8 cellular contexts compared by ENCODE assay signal in genomic region chr3:36380171-36381031, GRCh38. TPM values are rescaled to one million over a fixed set of nuclear protein-coding genes. Genes with fewer than 3 reads are reported as not detected.
DNase-seq lines count a peak whose midpoint lies in the region; ATAC-seq and TF ChIP-seq lines count a peak whose summit lies in the region.

Gene STAC (plus strand): TSS chr3:36380504. CDS start chr3:36380644, 140 bp downstream.

- intact Hi-C loops in dendritic cell treated with granulocyte-macrophage colony-stimulating factor and Interleukin-4, amounts not matched to agents 40 ng/mL and 50 ng/mL, for 4 days (cut with micrococcal nuclease): loop anchor here (10.0 kb wide), 1 partner anchor 124 kb away; no protein-coding TSS in a partner anchor
- intact Hi-C loops in upper lobe of right lung (cut with DNase I): no loop called here

- ATAC-seq in upper lobe of right lung (peak; percentile 96), GM18873 (IDR thresholded peaks at IDR 0.05; ENCODE audit: low FRiP score, unreplicated experiment) (no peak), HG03457 (IDR thresholded peaks at IDR 0.05; ENCODE audit: unreplicated experiment) (no peak)

- H3K36me3 Mint-ChIP-seq in dendritic cell treated with granulocyte-macrophage colony-stimulating factor and Interleukin-4, amounts not matched to agents 40 ng/mL and 50 ng/mL, for 4 days (ENCODE audit: low read depth): peaks cover 43% of the 10 kb centered on the region

- H3K4me1 ChIP-seq in mesodermal cell (ENCODE audit: control insufficient read depth, insufficient read depth, low read length, poor library complexity, severe bottlenecking) (no peaks in the 10 kb centered on the region), upper lobe of right lung (no peaks in the 10 kb centered on the region)

- H3K27me3 ChIP-seq in upper lobe of right lung: peaks cover 16% of the 10 kb centered on the region

- H3K27me3 Mint-ChIP-seq in dendritic cell treated with granulocyte-macrophage colony-stimulating factor and Interleukin-4, amounts not matched to agents 40 ng/mL and 50 ng/mL, for 4 days: peaks cover 2% of the 10 kb centered on the region

- H3K9me3 Mint-ChIP-seq in dendritic cell treated with granulocyte-macrophage colony-stimulating factor and Interleukin-4, amounts not matched to agents 40 ng/mL and 50 ng/mL, for 4 days: no peaks in the 10 kb centered on the region

- no peak within 1 kb of the TSS for H3K27ac ChIP-seq in mesodermal cell (ENCODE audit: low read depth, low read length, severe bottlenecking)
- H3K27ac ChIP-seq in upper lobe of right lung: no peak within 1 kb of the TSS

- peak within 1 kb of the TSS; percentile 61 for H3K4me3 ChIP-seq in mesodermal cell (ENCODE audit: extremely low read depth, insufficient read depth, low read length, poor library complexity, severe bottlenecking)
- peak within 1 kb of the TSS; percentile 51 for H3K4me3 ChIP-seq in upper lobe of right lung

- peaks cover 3% of the 10 kb centered on the region for H3K36me3 ChIP-seq in mesodermal cell (ENCODE audit: control insufficient read depth, insufficient read depth, low read length)
- H3K36me3 ChIP-seq in upper lobe of right lung: no peaks in the 10 kb centered on the region

- 1 to 2% methylated on average over 28 to 41 of the region's 76 CpGs for WGBS in mesodermal cell (ENCODE audit: insufficient coverage in 2 of 2), 2 experiments

- DNase-seq in stimulated activated CD4-positive, alpha-beta T cell treated with anti-CD3 and anti-CD28 coated beads, Interleukin-15, amount 100 ng/mL, for 24 hours: peak; percentile 21
- DNase-seq in stimulated activated CD4-positive, alpha-beta T cell treated with anti-CD3 and anti-CD28 coated beads, Interleukin-4, amount 100 ng/mL, for 4 hours: no peak
- DNase-seq in OCI-M1 (lab: John Stamatoyannopoulos, UW) (peak; percentile 14), upper lobe of right lung (peak; percentile 86)

- H3K4me1 Mint-ChIP-seq in dendritic cell treated with granulocyte-macrophage colony-stimulating factor and Interleukin-4, amounts not matched to agents 40 ng/mL and 50 ng/mL, for 4 days (ENCODE audit: low read depth): peaks cover 38% of the 10 kb centered on the region

- peak within 1 kb of the TSS; percentile 88 for H3K27ac Mint-ChIP-seq in dendritic cell treated with granulocyte-macrophage colony-stimulating factor and Interleukin-4, amounts not matched to agents 40 ng/mL and 50 ng/mL, for 4 days

- H3K9me3 ChIP-seq in mesodermal cell (ENCODE audit: control insufficient read depth, low read length): no peaks in the 10 kb centered on the region
- H3K9me3 ChIP-seq in upper lobe of right lung: no peaks in the 10 kb centered on the region

- no peak for TF ChIP-seq CTCF in upper lobe of right lung (IDR thresholded peaks at IDR 0.05)

- peak within 1 kb of the TSS; percentile 96 for H3K4me3 Mint-ChIP-seq in dendritic cell treated with granulocyte-macrophage colony-stimulating factor and Interleukin-4, amounts not matched to agents 40 ng/mL and 50 ng/mL, for 4 days

RNA-seq across cellular contexts. Expression of gene STAC, which starts in this region (rescaled TPM):
- 10.7 TPM for polyA plus RNA-seq in mesodermal cell (2013, experiment 1 of 2)
- polyA plus RNA-seq in mesodermal cell (2013, experiment 2 of 2): 8.6 TPM
- 25.3 TPM for total RNA-seq in upper lobe of right lung

Comparison
In these comparisons a context has a peak if more than half of its experiments do, and no peak if none do; other contexts are left out.
1. DNase-seq: peak in stimulated activated CD4-positive, alpha-beta T cell treated with anti-CD3 and anti-CD28 coated beads, Interleukin-15, amount 100 ng/mL, for 24 hours (single experiment), OCI-M1 (single experiment) and upper lobe of right lung (single experiment); none in stimulated activated CD4-positive, alpha-beta T cell treated with anti-CD3 and anti-CD28 coated beads, Interleukin-4, amount 100 ng/mL, for 4 hours (0 of 2).